Comparison of ENCODE assay signal across 21 cellular contexts in genomic region chr9:133547116-133547515, GRCh38. TPM values are rescaled to one million over a fixed set of nuclear protein-coding genes. Genes with fewer than 3 reads are reported as not detected.
DNase-seq lines count a peak whose midpoint lies in the region; ATAC-seq, FAIRE-seq and TF ChIP-seq lines count a peak whose summit lies in the region.
"Had no signal": no experiment of that assay in that cellular context is flagged by ENCODE, and none has a peak within 500 bp of the region (broad histone marks: within the 10 kb centered on the region; RNA-seq: fewer than 3 reads in every experiment).

No MANE protein-coding gene starts in this region.

- no peaks in the 10 kb centered on the region for H3K36me3 Mint-ChIP-seq in activated naive CD8-positive, alpha-beta T cell treated with anti-CD3 and anti-CD28 coated beads, Interleukin-2, amount 10 ng/mL, durations not matched to agents 7 days and 5 days
- H3K36me3 Mint-ChIP-seq in activated naive CD8-positive, alpha-beta T cell treated with anti-CD3 and anti-CD28 coated beads for 36 hours = no peaks in the 10 kb centered on the region
- no peaks in the 10 kb centered on the region for H3K36me3 Mint-ChIP-seq in nephron (ENCODE audit: low read depth)
- H3K36me3 Mint-ChIP-seq: CD14-positive monocyte had no signal

- ATAC-seq in activated naive CD8-positive, alpha-beta T cell treated with anti-CD3 and anti-CD28 coated beads, Interleukin-2, amount 10 ng/mL, durations not matched to agents 7 days and 5 days (ENCODE audit: low read depth) = no peak
- ATAC-seq: GM12878, HCT116 had no signal

- H3K27me3 Mint-ChIP-seq in activated naive CD8-positive, alpha-beta T cell treated with anti-CD3 and anti-CD28 coated beads, Interleukin-2, amount 10 ng/mL, durations not matched to agents 7 days and 5 days = no peaks in the 10 kb centered on the region
- H3K27me3 Mint-ChIP-seq in activated naive CD8-positive, alpha-beta T cell treated with anti-CD3 and anti-CD28 coated beads for 36 hours = no peaks in the 10 kb centered on the region
- peaks cover 3% of the 10 kb centered on the region for H3K27me3 Mint-ChIP-seq in nephron (ENCODE audit: low read depth)
- H3K27me3 Mint-ChIP-seq: CD4-positive, alpha-beta T cell had no signal

- TF ChIP-seq CTCF in nephron (IDR thresholded peaks at IDR 0.05; ENCODE audit: unreplicated experiment in 3 of 3) = no peak

- no peak for DNase-seq in activated naive CD8-positive, alpha-beta T cell treated with anti-CD3 and anti-CD28 coated beads, Interleukin-2, amount 10 ng/mL, durations not matched to agents 7 days and 5 days
- no peak for DNase-seq in activated naive CD8-positive, alpha-beta T cell treated with anti-CD3 and anti-CD28 coated beads for 36 hours
- DNase-seq in urothelium cell line (ENCODE audit: low spot score) (no peak), NAMALWA (ENCODE audit: low spot score) (no peak), H4 (ENCODE audit: low spot score) (no peak)
- DNase-seq: BE2C; CD4-positive, alpha-beta T cell; CD8-positive, alpha-beta memory T cell; DMS 273 treated with DMSO at 0.1 percent for 48 hours; DMS79; EL; GDM1; H9 had no signal

- H3K27ac Mint-ChIP-seq in activated naive CD8-positive, alpha-beta T cell treated with anti-CD3 and anti-CD28 coated beads, Interleukin-2, amount 10 ng/mL, durations not matched to agents 7 days and 5 days = peak overlapping the region; percentile 2
- no peak overlapping the region for H3K27ac Mint-ChIP-seq in activated naive CD8-positive, alpha-beta T cell treated with anti-CD3 and anti-CD28 coated beads for 36 hours
- peak overlapping the region in 2 of 3 experiments; percentile 18 to 28 for H3K27ac Mint-ChIP-seq in nephron
- H3K27ac Mint-ChIP-seq: CD4-positive, alpha-beta T cell; CD8-positive, alpha-beta memory T cell had no signal

- H3K4me1 Mint-ChIP-seq in activated naive CD8-positive, alpha-beta T cell treated with anti-CD3 and anti-CD28 coated beads, Interleukin-2, amount 10 ng/mL, durations not matched to agents 7 days and 5 days = no peaks in the 10 kb centered on the region
- H3K4me1 Mint-ChIP-seq in activated naive CD8-positive, alpha-beta T cell treated with anti-CD3 and anti-CD28 coated beads for 36 hours = no peaks in the 10 kb centered on the region
- H3K4me1 Mint-ChIP-seq in nephron = peaks cover 19% of the 10 kb centered on the region
- H3K4me1 Mint-ChIP-seq: CD14-positive monocyte had no signal

- FAIRE-seq in urothelium cell line (lab: Jason Lieb, UNC) = peak; percentile 46
- FAIRE-seq: A204.1, D721Med, GM12878, GM18507, H1 had no signal

- no peaks in the 10 kb centered on the region for H3K9me3 Mint-ChIP-seq in activated naive CD8-positive, alpha-beta T cell treated with anti-CD3 and anti-CD28 coated beads, Interleukin-2, amount 10 ng/mL, durations not matched to agents 7 days and 5 days
- no peaks in the 10 kb centered on the region for H3K9me3 Mint-ChIP-seq in activated naive CD8-positive, alpha-beta T cell treated with anti-CD3 and anti-CD28 coated beads for 36 hours
- H3K9me3 Mint-ChIP-seq in nephron = no peaks in the 10 kb centered on the region
- H3K9me3 Mint-ChIP-seq: CD14-positive monocyte; CD4-positive, alpha-beta T cell; CD8-positive, alpha-beta memory T cell; H9 had no signal

- POLR2A ChIA-PET in activated naive CD8-positive, alpha-beta T cell treated with anti-CD3 and anti-CD28 coated beads, Interleukin-2, amount 10 ng/mL, durations not matched to agents 7 days and 5 days (lab: Charles Lee) = no interaction called here

- H3K4me3 Mint-ChIP-seq in activated naive CD8-positive, alpha-beta T cell treated with anti-CD3 and anti-CD28 coated beads, Interleukin-2, amount 10 ng/mL, durations not matched to agents 7 days and 5 days = no peak overlapping the region
- H3K4me3 Mint-ChIP-seq in activated naive CD8-positive, alpha-beta T cell treated with anti-CD3 and anti-CD28 coated beads for 36 hours = no peak overlapping the region
- peak overlapping the region in 1 of 3 experiments; percentile 13 for H3K4me3 Mint-ChIP-seq in nephron
- H3K4me3 Mint-ChIP-seq: CD14-positive monocyte; CD4-positive, alpha-beta T cell; CD8-positive, alpha-beta memory T cell; H9 had no signal

RNA-seq across cellular contexts. Expression of gene ADAMTSL2, which starts 12.6 kb away (rescaled TPM):
- total RNA-seq in activated naive CD8-positive, alpha-beta T cell treated with anti-CD3 and anti-CD28 coated beads, Interleukin-2, amount 10 ng/mL, durations not matched to agents 7 days and 5 days = under 1 TPM; 0.17 to 0.20 TPM
- total RNA-seq in activated naive CD8-positive, alpha-beta T cell treated with anti-CD3 and anti-CD28 coated beads for 36 hours = under 1 TPM; 0.29 to 0.34 TPM
- not detected in 2 replicates for total RNA-seq in H4 (2014; rRNA removed; shearing (Covaris generic))
- total RNA-seq: CD8-positive, alpha-beta memory T cell; GM12878 had no signal

RNA-seq across cellular contexts. Expression of gene MYMK, which starts 22.4 kb away (rescaled TPM):
- not detected for total RNA-seq in activated naive CD8-positive, alpha-beta T cell treated with anti-CD3 and anti-CD28 coated beads, Interleukin-2, amount 10 ng/mL, durations not matched to agents 7 days and 5 days
- total RNA-seq in activated naive CD8-positive, alpha-beta T cell treated with anti-CD3 and anti-CD28 coated beads for 36 hours = not detected
- total RNA-seq in H4 (2014; rRNA removed; shearing (Covaris generic)) = not detected in 2 replicates
- total RNA-seq: CD4-positive, alpha-beta T cell; CD8-positive, alpha-beta memory T cell; GM12878; H1; H9 had no signal
